Comparison of ENCODE assay signal across 1 cellular context in genomic region chr6:32177788-32178546, GRCh38.
TF ChIP-seq lines count a peak whose summit lies in the region.

TSS of gene RNF5 (plus strand) at chr6:32178405. CDS start at chr6:32178512, 107 bp downstream.

TF ChIP-seq in HepG2, 621 proteins besides CTCF, POLR2A, EP300 and RAD21 (continued from another document and continues in another):
- peak; percentile 22; the same call in 1 of the 2 replicates for TF ChIP-seq ZNF33B (CRISPR knock-in tag; IDR thresholded peaks at IDR 0.05)
- TF ChIP-seq ZNF10 (CRISPR knock-in tag; IDR thresholded peaks at IDR 0.05; ENCODE audit: borderline replicate concordance, low read depth): no peak
- no peak for TF ChIP-seq ZNF841 (CRISPR knock-in tag; IDR thresholded peaks at IDR 0.05; ENCODE audit: borderline replicate concordance)
- no peak for TF ChIP-seq JUNB (CRISPR knock-in tag; IDR thresholded peaks at IDR 0.05; ENCODE audit: borderline replicate concordance)
- no peak for TF ChIP-seq MTA3 (CRISPR knock-in tag; IDR thresholded peaks at IDR 0.05)
- no peak for TF ChIP-seq HNRNPK (IDR thresholded peaks at IDR 0.05; ENCODE audit: low read depth, low read length, poor library complexity, severe bottlenecking)
- TF ChIP-seq ZNF251 (CRISPR knock-in tag; IDR thresholded peaks at IDR 0.05): no peak
- peak; percentile 29; the same call in 1 of the 2 replicates for TF ChIP-seq ATF2 (CRISPR knock-in tag; IDR thresholded peaks at IDR 0.05)
- peak; percentile 24; the same call in 1 of the 2 replicates for TF ChIP-seq PATZ1 (CRISPR knock-in tag; IDR thresholded peaks at IDR 0.05)
- TF ChIP-seq REST (IDR thresholded peaks at IDR 0.05; ENCODE audit: borderline replicate concordance in 1 of 2, low read depth in 1 of 2, low read length in 2 of 2): no peak
- no peak for TF ChIP-seq ZNF143 (CRISPR knock-in tag; IDR thresholded peaks at IDR 0.05)
- no peak for TF ChIP-seq ZFYVE20 (CRISPR knock-in tag; IDR thresholded peaks at IDR 0.05; ENCODE audit: borderline replicate concordance, low read depth)
- TF ChIP-seq ZC3H4 (CRISPR knock-in tag; IDR thresholded peaks at IDR 0.05; ENCODE audit: borderline replicate concordance): no peak
- TF ChIP-seq ZMAT5 (CRISPR knock-in tag; IDR thresholded peaks at IDR 0.05; ENCODE audit: borderline replicate concordance, low read depth): no peak
- no peak; the same call in 1 of the 2 replicates for TF ChIP-seq TFAP4 (IDR thresholded peaks at IDR 0.05; ENCODE audit: borderline replicate concordance, low read depth)
- TF ChIP-seq ZNF652 (CRISPR knock-in tag; IDR thresholded peaks at IDR 0.05; ENCODE audit: borderline replicate concordance, low read depth): no peak
- no peak for TF ChIP-seq ZNF101 (CRISPR knock-in tag; IDR thresholded peaks at IDR 0.05; ENCODE audit: borderline replicate concordance, low read depth)
- no peak for TF ChIP-seq TERF1 (CRISPR knock-in tag; IDR thresholded peaks at IDR 0.05)
- no peak for TF ChIP-seq SRSF1 (optimal IDR thresholded peaks at IDR 0.05; ENCODE audit: low read depth, low read length)
- TF ChIP-seq DNMT1 (CRISPR knock-in tag; IDR thresholded peaks at IDR 0.05): no peak
- TF ChIP-seq ZNF883 (CRISPR knock-in tag; IDR thresholded peaks at IDR 0.05; ENCODE audit: not compliant biosample characterization): no peak
- no peak; the same call in 1 of the 2 replicates for TF ChIP-seq ZNF337 (CRISPR knock-in tag; IDR thresholded peaks at IDR 0.05; ENCODE audit: borderline replicate concordance, low read depth)
- TF ChIP-seq ZBTB14 (CRISPR knock-in tag; IDR thresholded peaks at IDR 0.05): no peak
- no peak for TF ChIP-seq TSC22D2 (CRISPR knock-in tag; IDR thresholded peaks at IDR 0.05; ENCODE audit: borderline replicate concordance)
- TF ChIP-seq YEATS4 (CRISPR knock-in tag; IDR thresholded peaks at IDR 0.05; ENCODE audit: borderline replicate concordance): peak; percentile 59
- TF ChIP-seq DNMT3B (CRISPR knock-in tag; conservative IDR thresholded peaks at IDR 0.05): peak; percentile 57; the same call in 1 of the 2 replicates
- no peak for TF ChIP-seq EEA1 (CRISPR knock-in tag; IDR thresholded peaks at IDR 0.05; ENCODE audit: borderline replicate concordance)
- TF ChIP-seq HOXA7 (CRISPR knock-in tag; IDR thresholded peaks at IDR 0.05): no peak
- peak in 1 of 2 experiments; percentile 15; a peak in 1 of 4 replicates for TF ChIP-seq HMGXB4 (CRISPR knock-in tag; IDR thresholded peaks at IDR 0.05; ENCODE audit: borderline replicate concordance in 1 of 2, low read depth in 1 of 2)
- TF ChIP-seq ETV6 (CRISPR knock-in tag; conservative IDR thresholded peaks at IDR 0.05): no peak
- TF ChIP-seq ZNF512B (CRISPR knock-in tag; IDR thresholded peaks at IDR 0.05; ENCODE audit: borderline replicate concordance): no peak
- no peak; the same call in none of the 2 replicates for TF ChIP-seq TFDP2 (CRISPR knock-in tag; IDR thresholded peaks at IDR 0.05)
- TF ChIP-seq TBX3 (IDR thresholded peaks at IDR 0.05; ENCODE audit: borderline replicate concordance): peak; percentile 41; the same call in 1 of the 2 replicates
- no peak for TF ChIP-seq FOXO1 (CRISPR knock-in tag; IDR thresholded peaks at IDR 0.05)
- no peak; the same call in 1 of the 2 replicates for TF ChIP-seq TARDBP (CRISPR knock-in tag; IDR thresholded peaks at IDR 0.05)
- peak; percentile 94 for TF ChIP-seq RFX3 (CRISPR knock-in tag; IDR thresholded peaks at IDR 0.05)
- TF ChIP-seq ZNF501 (CRISPR knock-in tag; IDR thresholded peaks at IDR 0.05): peak; percentile 80
- TF ChIP-seq TAF1 (CRISPR knock-in tag; IDR thresholded peaks at IDR 0.05): no peak
- TF ChIP-seq ZNF331 (CRISPR knock-in tag; IDR thresholded peaks at IDR 0.05): no peak
- 0 out of 2 replicates have a peak, but pooled peaks have one; percentile 34 for TF ChIP-seq ISL2 (CRISPR knock-in tag; IDR thresholded peaks at IDR 0.05)
- TF ChIP-seq ZBTB10 (CRISPR knock-in tag; IDR thresholded peaks at IDR 0.05; ENCODE audit: borderline replicate concordance): peak; percentile 87
- TF ChIP-seq ZNF879 (CRISPR knock-in tag; IDR thresholded peaks at IDR 0.05): no peak
